ENCODE assay signal across 11 cellular contexts in genomic region chr14:61388976-61389576, GRCh38.
A peak's percentile ranks its signal among the peaks of the same experiment; 100 is the strongest.
DNase-seq lines count a peak whose midpoint lies in the region; ATAC-seq and TF ChIP-seq lines count a peak whose summit lies in the region.
"Had no signal": no experiment of that assay in that cellular context is flagged by ENCODE, and none has a peak within 500 bp of the region (broad histone marks: within the 10 kb centered on the region; RNA-seq: fewer than 3 reads in every experiment).

No MANE protein-coding gene starts in this region.

- H3K27me3 ChIP-seq in heart left ventricle (no peaks in the 10 kb centered on the region), subcutaneous abdominal adipose tissue (ENCODE audit: control insufficient read depth in 5 of 5, insufficient read depth in 4 of 5, low read length in 5 of 5) (no peaks in the 10 kb centered on the region), sigmoid colon (no peaks in the 10 kb centered on the region)
- H3K27me3 ChIP-seq: neural progenitor cell had no signal

- H3K27ac Mint-ChIP-seq in T-helper 17 cell: no peak overlapping the region
- H3K27ac Mint-ChIP-seq: neural progenitor cell had no signal

- no peak for TF ChIP-seq EP300 in sigmoid colon (IDR thresholded peaks at IDR 0.05)

- peak overlapping the region in 10 of 12 donors; percentile 2 to 81 (median 52) for H3K27ac ChIP-seq in heart left ventricle
- H3K27ac ChIP-seq in subcutaneous abdominal adipose tissue (ENCODE audit: low read depth, low read length): peak overlapping the region; percentile 49
- peak overlapping the region in 1 of 4 donors; percentile 38 for H3K27ac ChIP-seq in sigmoid colon
- H3K27ac ChIP-seq: neural progenitor cell had no signal

- no peak for TF ChIP-seq CTCF in heart left ventricle (IDR thresholded peaks at IDR 0.05)
- no peak for TF ChIP-seq CTCF in sigmoid colon (IDR thresholded peaks at IDR 0.05)

- ATAC-seq in heart left ventricle (no peak), T-helper 17 cell (no peak), GM18907 (IDR thresholded peaks at IDR 0.05; ENCODE audit: unreplicated experiment) (no peak)

- TF ChIP-seq POLR2A in heart left ventricle (IDR thresholded peaks at IDR 0.05) (no peak), sigmoid colon (IDR thresholded peaks at IDR 0.05) (no peak)

- WGBS in heart left ventricle, 4 donors: 78 to 86% (median 84%) methylated on average over 5 of the region's 5 CpGs
- WGBS in sigmoid colon, 2 donors: 74 to 82% methylated on average over 5 of the region's 5 CpGs

- peaks cover 6% of the 10 kb centered on the region for H3K36me3 Mint-ChIP-seq in T-helper 17 cell (ENCODE audit: low read depth)
- H3K36me3 Mint-ChIP-seq: neural progenitor cell had no signal

- H3K36me3 ChIP-seq in heart left ventricle (no peaks in the 10 kb centered on the region), subcutaneous abdominal adipose tissue (ENCODE audit: control insufficient read depth in 5 of 5, insufficient read depth in 5 of 5, low read length in 5 of 5) (no peaks in the 10 kb centered on the region), sigmoid colon (no peaks in the 10 kb centered on the region)
- H3K36me3 ChIP-seq: neural progenitor cell had no signal

- no peaks in the 10 kb centered on the region for H3K27me3 Mint-ChIP-seq in T-helper 17 cell
- H3K27me3 Mint-ChIP-seq: central memory CD8-positive, alpha-beta T cell had no signal

- H3K4me1 ChIP-seq in heart left ventricle: peaks cover 5 to 84% (median 43%) of the 10 kb centered on the region in 12 donors
- peaks cover 0 to 45% (median 8%) of the 10 kb centered on the region in 5 donors for H3K4me1 ChIP-seq in subcutaneous abdominal adipose tissue (ENCODE audit: control insufficient read depth in 5 of 5, insufficient read depth in 5 of 5, low read length in 5 of 5)
- no peaks in the 10 kb centered on the region for H3K4me1 ChIP-seq in sigmoid colon

- no peak overlapping the region for H3K9ac ChIP-seq in subcutaneous abdominal adipose tissue (ENCODE audit: low read length in 5 of 5)
- H3K9ac ChIP-seq: neural progenitor cell had no signal

- no peak overlapping the region for H3K4me3 ChIP-seq in heart left ventricle
- H3K4me3 ChIP-seq in subcutaneous abdominal adipose tissue (ENCODE audit: low read depth in 1 of 5, low read length in 5 of 5): no peak overlapping the region
- H3K4me3 ChIP-seq in sigmoid colon: no peak overlapping the region
- H3K4me3 ChIP-seq: neural progenitor cell had no signal

- peak overlapping the region; percentile 86 for H3K4me3 Mint-ChIP-seq in T-helper 17 cell
- H3K4me3 Mint-ChIP-seq: central memory CD8-positive, alpha-beta T cell; neural progenitor cell had no signal

- peaks cover 42% of the 10 kb centered on the region for H3K4me1 Mint-ChIP-seq in T-helper 17 cell

- H3K9me3 ChIP-seq in heart left ventricle: no peaks in the 10 kb centered on the region
- H3K9me3 ChIP-seq in T-helper 17 cell (ENCODE audit: control insufficient read depth, low read length, poor library complexity, severe bottlenecking): no peaks in the 10 kb centered on the region
- no peaks in the 10 kb centered on the region for H3K9me3 ChIP-seq in subcutaneous abdominal adipose tissue (ENCODE audit: control insufficient read depth in 5 of 5, low read length in 5 of 5)
- H3K9me3 ChIP-seq in sigmoid colon: no peaks in the 10 kb centered on the region

- intact Hi-C loops in heart left ventricle (cut with DNase I): no loop called here
- intact Hi-C loops in cardiac septum (cut with DNase I): no loop called here
- intact Hi-C loops in sigmoid colon (cut with DNase I): no loop called here

- no peak for DNase-seq in heart left ventricle
- DNase-seq in cardiac septum (ENCODE audit: low spot score): no peak
- DNase-seq in T-helper 17 cell: no peak
- peak; percentile 9 for DNase-seq in fibroblast of peridontal ligament (ENCODE audit: extremely low read depth)
- DNase-seq in sigmoid colon: no peak
- DNase-seq in CD1c-positive myeloid dendritic cell (ENCODE audit: extremely low spot score): no peak
- DNase-seq: NCI-H1048 had no signal
